ENCODE assay signal across 8 cellular contexts in the genomic region with DNA sequence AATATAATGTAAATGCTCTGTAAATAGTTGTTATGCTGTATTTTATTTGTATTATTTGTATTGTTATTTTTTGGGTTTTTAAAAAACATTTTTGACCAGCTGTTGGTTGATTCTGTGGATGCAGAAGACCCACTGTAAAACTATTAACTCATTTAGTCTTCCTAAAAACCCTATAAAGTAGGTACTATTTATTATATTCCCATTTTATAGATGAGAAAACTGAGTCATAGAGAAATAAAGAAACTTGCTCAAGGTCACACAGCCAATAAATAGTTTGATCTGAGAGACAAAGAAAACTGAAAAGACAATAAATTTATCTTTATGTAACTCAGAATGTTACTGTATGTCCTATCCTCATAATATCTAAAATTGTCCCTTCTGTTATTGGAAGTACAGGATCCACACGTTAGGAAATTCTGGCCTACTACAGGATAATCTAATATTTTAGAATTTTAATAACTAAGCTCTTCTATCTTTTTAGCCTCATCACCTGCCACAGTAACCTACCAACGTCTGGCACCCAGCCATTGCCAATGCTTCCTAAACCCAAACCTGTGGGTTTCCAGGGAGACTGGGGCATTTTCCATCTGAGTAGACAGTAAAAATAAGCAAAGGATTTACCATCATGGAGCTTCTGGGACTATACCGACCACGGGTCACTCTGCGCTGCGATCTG. TPM values are rescaled to one million over a fixed set of nuclear protein-coding genes. Genes with fewer than 3 reads are reported as not detected.
DNase-seq lines count a peak whose midpoint lies in the region; ATAC-seq and TF ChIP-seq lines count a peak whose summit lies in the region.

No MANE protein-coding gene starts in this region.

- peaks cover 2% of the 10 kb centered on the region for H3K27me3 Mint-ChIP-seq in Caco-2 (ENCODE audit: insufficient read depth, unreplicated experiment)
- H3K27me3 Mint-ChIP-seq in IgD-negative memory B cell = peaks cover 4% of the 10 kb centered on the region
- no peaks in the 10 kb centered on the region for H3K27me3 Mint-ChIP-seq in central memory CD8-positive, alpha-beta T cell
- peaks cover 3 to 9% of the 10 kb centered on the region in 2 donors for H3K27me3 Mint-ChIP-seq in natural killer cell (ENCODE audit: low read depth in 2 of 2)

- no TSS peak for BruUV-seq in Caco-2 (replicated peaks; lab: Mats Ljungman, UMichigan)

- H3K36me3 Mint-ChIP-seq in Caco-2 (ENCODE audit: insufficient read depth, unreplicated experiment) (peaks cover 5% of the 10 kb centered on the region), IgD-negative memory B cell (peaks cover 2% of the 10 kb centered on the region), natural killer cell (no peaks in the 10 kb centered on the region)
- peaks cover 2% of the 10 kb centered on the region for H3K36me3 Mint-ChIP-seq in central memory CD8-positive, alpha-beta T cell (ENCODE audit: insufficient read depth)

- ATAC-seq in central memory CD8-positive, alpha-beta T cell (replicated peaks; ENCODE audit: extremely low read depth, poor library complexity, severe bottlenecking) = no peak
- ATAC-seq in natural killer cell = no peak

- H3K4me3 Mint-ChIP-seq in Caco-2 (ENCODE audit: unreplicated experiment) (peak overlapping the region; percentile 88), IgD-negative memory B cell (peak overlapping the region in 3 of 4 donors; percentile 57 to 86 (median 76)), natural killer cell (peak overlapping the region; percentile 88)
- peak overlapping the region; percentile 78 for H3K4me3 Mint-ChIP-seq in central memory CD8-positive, alpha-beta T cell

- H3K9me3 Mint-ChIP-seq in Caco-2 (ENCODE audit: unreplicated experiment) = no peaks in the 10 kb centered on the region
- H3K9me3 Mint-ChIP-seq in IgD-negative memory B cell = no peaks in the 10 kb centered on the region
- H3K9me3 Mint-ChIP-seq in central memory CD8-positive, alpha-beta T cell = no peaks in the 10 kb centered on the region
- peaks cover 0 to 3% of the 10 kb centered on the region in 2 donors for H3K9me3 Mint-ChIP-seq in natural killer cell

- H3K4me3 ChIP-seq in Caco-2 (ENCODE audit: low read depth, low read length) (peak overlapping the region; percentile 86), SJCRH30 (no peak overlapping the region)

- H3K4me1 Mint-ChIP-seq in Caco-2 (ENCODE audit: low read depth, unreplicated experiment) (peaks cover 4% of the 10 kb centered on the region), IgD-negative memory B cell (peaks cover 0 to 8% (median 5%) of the 10 kb centered on the region in 3 donors), natural killer cell (peaks cover 0 to 13% of the 10 kb centered on the region in 2 donors)
- peaks cover 13% of the 10 kb centered on the region for H3K4me1 Mint-ChIP-seq in central memory CD8-positive, alpha-beta T cell

- H3K27me3 ChIP-seq in Caco-2 (replicated peaks; ENCODE audit: control insufficient read depth, insufficient read depth, low read length) (0 out of 2 replicates have a peak, but pooled peaks cover 2% of the 10 kb centered on the region), SJCRH30 (0 out of 2 replicates have a peak, but pooled peaks cover 2% of the 10 kb centered on the region)

- DNase-seq in Caco-2 (no peak), natural killer cell (no peak), SJCRH30 (no peak), NCI-H1417 (lab: John Stamatoyannopoulos, UW) (no peak), GM13977 (ENCODE audit: low spot score) (no peak), NCI-H226 (no peak)
- no peak for DNase-seq in central memory CD8-positive, alpha-beta T cell (ENCODE audit: low spot score in 2 of 2)

- H3K27ac ChIP-seq in SJCRH30 = no peak overlapping the region

- in situ Hi-C loops in GM13977 (cut with MboI; ENCODE audit: low pct_unique_long_range_greater_than_20kb, low sequenced_read_pairs, unreplicated experiment) = no loop called here

- intact Hi-C loops in Caco-2 (cut with micrococcal nuclease; ENCODE audit: unreplicated experiment) (no loop called here), natural killer cell (cut with micrococcal nuclease) (no loop called here)

- H3K27ac Mint-ChIP-seq in Caco-2 (ENCODE audit: unreplicated experiment) (no peak overlapping the region), IgD-negative memory B cell (peak overlapping the region; percentile 31 to 92 (median 55)), natural killer cell (no peak overlapping the region)
- no peak overlapping the region for H3K27ac Mint-ChIP-seq in central memory CD8-positive, alpha-beta T cell (ENCODE audit: low read depth)

- CTCF ChIA-PET in Caco-2 (lab: Charles Lee) = no interaction called here

- H3K4me1 ChIP-seq in Caco-2 (peaks cover 10% of the 10 kb centered on the region), SJCRH30 (no peaks in the 10 kb centered on the region)

- H3K9me3 ChIP-seq in Caco-2 = no peaks in the 10 kb centered on the region
- H3K9me3 ChIP-seq in SJCRH30 (replicated peaks) = no peaks in the 10 kb centered on the region

- TF ChIP-seq CTCF in Caco-2 (IDR thresholded peaks at IDR 0.05; ENCODE audit: insufficient read depth in 1 of 2, low read depth in 1 of 2, low read length in 1 of 2, severe bottlenecking in 1 of 2, unreplicated experiment in 1 of 2) = no peak
- no peak for TF ChIP-seq CTCF in natural killer cell (IDR thresholded peaks at IDR 0.05)
- no peak for TF ChIP-seq CTCF in GM13977 (IDR thresholded peaks at IDR 0.05; ENCODE audit: extremely low read depth, insufficient read depth, missing control alignments)

- no peaks in the 10 kb centered on the region for H3K36me3 ChIP-seq in Caco-2 (ENCODE audit: control insufficient read depth, insufficient read depth, low read length)
- H3K36me3 ChIP-seq in SJCRH30 = no peaks in the 10 kb centered on the region

- POLR2A ChIA-PET in Caco-2 (lab: Charles Lee) = no interaction called here

RNA-seq across cellular contexts. Expression of a gene that starts 1.1 kb away (rescaled TPM):
- total RNA-seq in Caco-2 (2022) (9.6 and 10.4 TPM in 2 replicates), natural killer cell (under 1 TPM; 0.14 to 0.70 (median 0.27) TPM)
- polyA plus RNA-seq in IgD-negative memory B cell = not detected
- not detected in 2 replicates for total RNA-seq in SJCRH30 (2014; rRNA removed; shearing (Covaris generic))

RNA-seq across cellular contexts. Expression of a gene that starts 30.9 kb away (rescaled TPM):
- 15.0 and 18.0 TPM in 2 replicates for total RNA-seq in Caco-2 (2022)
- polyA plus RNA-seq in IgD-negative memory B cell = 6.5 TPM
- total RNA-seq in natural killer cell = 10 to 100 TPM; 12.9 to 25.8 (median 16.0) TPM
- total RNA-seq in SJCRH30 (2014; rRNA removed; shearing (Covaris generic)) = 3.5 and 4.5 TPM in 2 replicates

Comparison
In these comparisons a context has a peak if more than half of its experiments do, and no peak if none do; other contexts are left out.
1. H3K27ac Mint-ChIP-seq: peak in IgD-negative memory B cell (3 of 3); none in Caco-2 (single experiment), central memory CD8-positive, alpha-beta T cell (single experiment) and natural killer cell (0 of 2).
2. Peak in every context shown above with its lines, with median percentiles within 50 percentile points of each other: H3K4me3 Mint-ChIP-seq.